ENCODE assay signal across 17 cellular contexts in genomic region chr13:27014406-27015359, GRCh38.
DNase-seq lines count a peak whose midpoint lies in the region; ATAC-seq and TF ChIP-seq lines count a peak whose summit lies in the region.
"Had no signal": no experiment of that assay in that cellular context is flagged by ENCODE, and none has a peak within 500 bp of the region (broad histone marks: within the 10 kb centered on the region; RNA-seq: fewer than 3 reads in every experiment).

No MANE protein-coding gene starts in this region.

- no peak overlapping the region for H2BK15ac ChIP-seq in mesenchymal stem cell (ENCODE audit: low read depth, poor library complexity, severe bottlenecking)

- no peaks in the 10 kb centered on the region for H3K36me3 ChIP-seq in mesenchymal stem cell (ENCODE audit: control insufficient read depth in 1 of 2, insufficient read depth in 2 of 2, low read depth in 1 of 2, low read length in 2 of 2)
- H3K36me3 ChIP-seq in upper lobe of right lung, result no peaks in the 10 kb centered on the region
- H3K36me3 ChIP-seq in effector memory CD4-positive, alpha-beta T cell (ENCODE audit: control insufficient read depth, insufficient read depth, low read length), result no peaks in the 10 kb centered on the region
- no peaks in the 10 kb centered on the region for H3K36me3 ChIP-seq in mammary epithelial cell (ENCODE audit: insufficient read depth, low read length)
- H3K36me3 ChIP-seq: SJSA1 had no signal

- H3K4me1 ChIP-seq in mesenchymal stem cell (ENCODE audit: control insufficient read depth, insufficient read depth, low read depth, low read length), result no peaks in the 10 kb centered on the region
- no peaks in the 10 kb centered on the region for H3K4me1 ChIP-seq in upper lobe of right lung
- no peaks in the 10 kb centered on the region for H3K4me1 ChIP-seq in effector memory CD4-positive, alpha-beta T cell (ENCODE audit: control insufficient read depth, insufficient read depth, low read length, poor library complexity, severe bottlenecking)
- peaks cover 5% of the 10 kb centered on the region for H3K4me1 ChIP-seq in mammary epithelial cell (ENCODE audit: insufficient read depth, low read length)
- H3K4me1 ChIP-seq: SJSA1 had no signal

- H3K9me3 ChIP-seq in mesenchymal stem cell (ENCODE audit: control insufficient read depth, low read length), result no peaks in the 10 kb centered on the region
- H3K9me3 ChIP-seq in upper lobe of right lung, result no peaks in the 10 kb centered on the region
- H3K9me3 ChIP-seq in effector memory CD4-positive, alpha-beta T cell (ENCODE audit: control insufficient read depth, low read length), result no peaks in the 10 kb centered on the region
- no peaks in the 10 kb centered on the region for H3K9me3 ChIP-seq in mammary epithelial cell (replicated peaks; ENCODE audit: insufficient read depth, low read length)
- H3K9me3 ChIP-seq: SJSA1 had no signal

- BruUV-seq in mammary epithelial cell (replicated peaks; lab: Mats Ljungman, UMichigan), result no TSS peak

- no peaks in the 10 kb centered on the region for H3K4me1 Mint-ChIP-seq in activated CD8-positive, alpha-beta memory T cell treated with anti-CD3 and anti-CD28 coated beads, Interleukin-2, amount 10 ng/mL, durations not matched to agents 7 days and 5 days
- H3K4me1 Mint-ChIP-seq in WTC11, result peaks cover 21% of the 10 kb centered on the region

- H3K18ac ChIP-seq in mesenchymal stem cell (ENCODE audit: low read depth in 1 of 2, low read length in 2 of 2), result peak overlapping the region; percentile 4 to 38

- CTCF ChIA-PET in activated CD8-positive, alpha-beta memory T cell treated with anti-CD3 and anti-CD28 coated beads, Interleukin-2, amount 10 ng/mL, durations not matched to agents 7 days and 5 days (lab: Charles Lee), result no interaction called here
- CTCF ChIA-PET in WTC11 (lab: Charles Lee) (interaction anchor here (1.3 kb wide), 1 partner anchor 348 kb away, joined by 3 read pairs; no protein-coding TSS in a partner anchor), mammary epithelial cell (lab: Charles Lee; ENCODE audit: low non-redundant PET) (no interaction called here)

- POLR2A ChIA-PET in WTC11 (lab: Charles Lee), result no interaction called here

- no peak overlapping the region for H2AK5ac ChIP-seq in mesenchymal stem cell (ENCODE audit: low read length, severe bottlenecking)

- TF ChIP-seq CTCF in WTC11 (IDR thresholded peaks at IDR 0.05), result no peak
- no peak for TF ChIP-seq CTCF in upper lobe of right lung (IDR thresholded peaks at IDR 0.05)
- no peak for TF ChIP-seq CTCF in mammary epithelial cell (conservative IDR thresholded peaks at IDR 0.05 in 1 of 2, IDR thresholded peaks at IDR 0.05 in 1 of 2; ENCODE audit: extremely low read depth in 1 of 2, insufficient read depth in 1 of 2, low read depth in 1 of 2, low read length in 2 of 2)

- H4K91ac ChIP-seq in mesenchymal stem cell (ENCODE audit: low read length), result peak overlapping the region; percentile 77

- H3K14ac ChIP-seq in mesenchymal stem cell (ENCODE audit: low read length in 2 of 2), result peak overlapping the region in 1 of 2 experiments; percentile 0

- no peaks in the 10 kb centered on the region for H4K20me1 ChIP-seq in mammary epithelial cell (ENCODE audit: insufficient read depth, low read length)

- intact Hi-C loops in upper lobe of right lung (cut with DNase I), result no loop called here
- intact Hi-C loops in mammary epithelial cell (cut with micrococcal nuclease), result no loop called here

- H4K8ac ChIP-seq in mesenchymal stem cell (ENCODE audit: low read length), result peak overlapping the region; percentile 35

- H2AFZ ChIP-seq in mesenchymal stem cell (ENCODE audit: low read depth, low read length) (no peak overlapping the region), mammary epithelial cell (ENCODE audit: low read depth, low read length) (no peak overlapping the region)

- no peaks in the 10 kb centered on the region for H3K79me2 ChIP-seq in mammary epithelial cell (ENCODE audit: insufficient read depth, low read length)

- H3K4me2 ChIP-seq in mesenchymal stem cell (ENCODE audit: low read length, poor library complexity, severe bottlenecking) (no peak overlapping the region), mammary epithelial cell (ENCODE audit: insufficient read depth, low read depth, low read length) (no peak overlapping the region)

- no peak overlapping the region for H3K4me3 Mint-ChIP-seq in activated CD8-positive, alpha-beta memory T cell treated with anti-CD3 and anti-CD28 coated beads, Interleukin-2, amount 10 ng/mL, durations not matched to agents 7 days and 5 days
- H3K4me3 Mint-ChIP-seq in WTC11, result no peak overlapping the region

- peak overlapping the region in 1 of 2 experiments; percentile 64 for H3K4ac ChIP-seq in mesenchymal stem cell (ENCODE audit: low read depth in 1 of 2, low read length in 2 of 2)

- no peaks in the 10 kb centered on the region for H3K9me3 Mint-ChIP-seq in activated CD8-positive, alpha-beta memory T cell treated with anti-CD3 and anti-CD28 coated beads, Interleukin-2, amount 10 ng/mL, durations not matched to agents 7 days and 5 days (ENCODE audit: low read depth)
- H3K9me3 Mint-ChIP-seq in WTC11, result no peaks in the 10 kb centered on the region

- H3K4me3 ChIP-seq in mesenchymal stem cell (ENCODE audit: insufficient read depth in 1 of 2, low read depth in 1 of 2, low read length in 2 of 2) (no peak overlapping the region), upper lobe of right lung (no peak overlapping the region), mammary epithelial cell (replicated peaks in 1 of 3; ENCODE audit: insufficient read depth in 1 of 3, low read depth in 2 of 3, low read length in 3 of 3) (no peak overlapping the region)
- H3K4me3 ChIP-seq in effector memory CD4-positive, alpha-beta T cell (ENCODE audit: insufficient read depth, low read depth, low read length, poor library complexity, severe bottlenecking), result no peak overlapping the region
- H3K4me3 ChIP-seq: SJSA1 had no signal

- no peak overlapping the region for H3K27ac Mint-ChIP-seq in activated CD8-positive, alpha-beta memory T cell treated with anti-CD3 and anti-CD28 coated beads, Interleukin-2, amount 10 ng/mL, durations not matched to agents 7 days and 5 days
- H3K27ac Mint-ChIP-seq in WTC11, result no peak overlapping the region; the same call in 1 of the 2 replicates

- H2BK120ac ChIP-seq in mesenchymal stem cell (ENCODE audit: low read depth, low read length), result no peak overlapping the region

- H3K36me3 Mint-ChIP-seq in activated CD8-positive, alpha-beta memory T cell treated with anti-CD3 and anti-CD28 coated beads, Interleukin-2, amount 10 ng/mL, durations not matched to agents 7 days and 5 days, result no peaks in the 10 kb centered on the region
- no peaks in the 10 kb centered on the region for H3K36me3 Mint-ChIP-seq in WTC11

- WGBS in mesenchymal stem cell, result 90% methylated on average over 30 of the region's 32 CpGs
- 88% methylated on average over 23 of the region's 32 CpGs for WGBS in mammary epithelial cell (ENCODE audit: low coverage, missing lambda C conversion rate)

- dilution Hi-C loops in mammary epithelial cell (cut with HindIII; ENCODE audit: low sequenced_read_pairs), result no loop called here

- no peak overlapping the region for H2BK5ac ChIP-seq in mesenchymal stem cell (ENCODE audit: low read depth, low read length, poor library complexity, severe bottlenecking)

- in situ Hi-C loops in mammary epithelial cell (cut with MboI; ENCODE audit: low sequenced_read_pairs in 2 of 2), result no loop called here

- H3K79me1 ChIP-seq in mesenchymal stem cell (replicated peaks; ENCODE audit: low read length, poor library complexity, severe bottlenecking), result no peaks in the 10 kb centered on the region

- H3K9ac ChIP-seq in mesenchymal stem cell (ENCODE audit: low read length) (no peak overlapping the region), mammary epithelial cell (ENCODE audit: insufficient read depth, low read length) (no peak overlapping the region)

- peak; percentile 23 for DNase-seq in activated CD8-positive, alpha-beta memory T cell treated with anti-CD3 and anti-CD28 coated beads, Interleukin-2, amount 10 ng/mL, durations not matched to agents 7 days and 5 days
- no peak for DNase-seq in activated CD8-positive, alpha-beta memory T cell treated with anti-CD3 and anti-CD28 coated beads, Interleukin-2, amount 50 U/mL, for 48 hours
- DNase-seq in WTC11 (ENCODE audit: low spot score), result no peak
- DNase-seq in mesenchymal stem cell, result no peak
- no peak for DNase-seq in upper lobe of right lung
- no peak for DNase-seq in DMS153 (lab: John Stamatoyannopoulos, UW)
- no peak for DNase-seq in effector memory CD4-positive, alpha-beta T cell
- DNase-seq in mammary epithelial cell, result no peak
- DNase-seq: C1 segment of cervical spinal cord; NCI-H146; NCI-H2227 treated with DMSO at 0.1 percent for 48 hours; NCI-H526 treated with DMSO at 0.1 percent for 48 hours; NK-92 treated with Interleukin-12 subunit alpha and Interleukin-12 subunit beta, amount 100 ng/mL, for 24 hours; OCI-M1 had no signal

- no peak overlapping the region for H3K27ac ChIP-seq in mesenchymal stem cell (ENCODE audit: low read length, poor library complexity, severe bottlenecking)
- H3K27ac ChIP-seq in upper lobe of right lung, result no peak overlapping the region
- H3K27ac ChIP-seq in effector memory CD4-positive, alpha-beta T cell (ENCODE audit: insufficient read depth, low read length, poor library complexity, severe bottlenecking), result no peak overlapping the region
- no peak overlapping the region for H3K27ac ChIP-seq in mammary epithelial cell (ENCODE audit: insufficient read depth, low read depth, low read length)
- H3K27ac ChIP-seq: RWPE1, SJSA1 had no signal

- peaks cover 24% of the 10 kb centered on the region for H3K27me3 Mint-ChIP-seq in activated CD8-positive, alpha-beta memory T cell treated with anti-CD3 and anti-CD28 coated beads, Interleukin-2, amount 10 ng/mL, durations not matched to agents 7 days and 5 days
- H3K27me3 Mint-ChIP-seq in WTC11 (ENCODE audit: low read depth), result peaks cover 2% of the 10 kb centered on the region; the same call in 1 of the 2 replicates

- ATAC-seq in activated CD8-positive, alpha-beta memory T cell treated with anti-CD3 and anti-CD28 coated beads, Interleukin-2, amount 10 ng/mL, durations not matched to agents 7 days and 5 days, result no peak
- ATAC-seq in WTC11, result peak; percentile 50; the same call in 1 of the 2 replicates
- peak; percentile 22 for ATAC-seq in upper lobe of right lung
- ATAC-seq: HCT116 had no signal

- no peaks in the 10 kb centered on the region for H3K27me3 ChIP-seq in mesenchymal stem cell (ENCODE audit: control insufficient read depth in 1 of 2, insufficient read depth in 1 of 2, low read length in 2 of 2)
- no peaks in the 10 kb centered on the region for H3K27me3 ChIP-seq in upper lobe of right lung
- H3K27me3 ChIP-seq in effector memory CD4-positive, alpha-beta T cell (replicated peaks; ENCODE audit: control insufficient read depth, insufficient read depth, low read length, poor library complexity, severe bottlenecking), result no peaks in the 10 kb centered on the region
- no peaks in the 10 kb centered on the region for H3K27me3 ChIP-seq in mammary epithelial cell (ENCODE audit: insufficient read depth, low read length)
- H3K27me3 ChIP-seq: SJSA1 had no signal

- H3K23ac ChIP-seq in mesenchymal stem cell (ENCODE audit: low read length in 2 of 2), result no peak overlapping the region

- H2BK12ac ChIP-seq in mesenchymal stem cell (ENCODE audit: low read length in 2 of 2), result peak overlapping the region; percentile 22 to 28

TF ChIP-seq in WTC11, 78 proteins besides CTCF, POLR2A, EP300 and RAD21 (continues in another document):
- TF ChIP-seq TCF7 (CRISPR knock-in tag; IDR thresholded peaks at IDR 0.05; ENCODE audit: low read depth), result no peak
- no peak for TF ChIP-seq ZNF671 (CRISPR knock-in tag; IDR thresholded peaks at IDR 0.05)
